18 cellular contexts compared by ENCODE assay signal in genomic region chr7:77649950-77650349, GRCh38. TPM values are rescaled to one million over a fixed set of nuclear protein-coding genes. Genes with fewer than 3 reads are reported as not detected.
DNase-seq lines count a peak whose midpoint lies in the region; ATAC-seq and TF ChIP-seq lines count a peak whose summit lies in the region.
"Had no signal": no experiment of that assay in that cellular context is flagged by ENCODE, and none has a peak within 500 bp of the region (broad histone marks: within the 10 kb centered on the region; RNA-seq: fewer than 3 reads in every experiment).

No MANE protein-coding gene starts in this region.

- no peaks in the 10 kb centered on the region for H4K20me1 ChIP-seq in SK-N-SH (ENCODE audit: insufficient read depth)

- H2AFZ ChIP-seq in SK-N-SH (ENCODE audit: low read depth): no peak overlapping the region

- H3K4me3 ChIP-seq in SK-N-SH (ENCODE audit: low read depth in 2 of 2, low read length in 1 of 2) (no peak overlapping the region), fibroblast of the aortic adventitia (ENCODE audit: low read depth, low read length) (no peak overlapping the region), aorta (ENCODE audit: low read length in 2 of 2) (no peak overlapping the region)
- H3K4me3 ChIP-seq: BLaER1 treated with 17β-estradiol and CSF1 and Interleukin-3, amounts not matched to agents 10 nM and 100 nM; right atrium auricular region had no signal

- DNase-seq in ELR (ENCODE audit: low read depth) (peak; percentile 64), SK-N-SH (no peak), fibroblast of the aortic adventitia (ENCODE audit: low read depth) (peak; percentile 71), progenitor cell of endocrine pancreas (ENCODE audit: low spot score, unreplicated experiment) (no peak), aorta (no peak)
- DNase-seq in stimulated activated naive CD8-positive, alpha-beta T cell treated with anti-CD3 and anti-CD28 coated beads, Interleukin-15, Interleukin-2, amounts not matched to agents 100 U/mL and 50 U/mL, for 24 hours: no peak
- DNase-seq: activated CD8-positive, alpha-beta T cell treated with anti-CD3 and anti-CD28 coated beads, Interleukin-2, amount 10 ng/mL, durations not matched to agents 7 days and 5 days; DMS79 treated with DMSO at 0.1 percent for 48 hours; immature natural killer cell; Karpas-422; NCI-H1105 treated with DMSO at 0.1 percent for 48 hours; nephron progenitor cell; stimulated activated CD4-positive, alpha-beta T cell treated with anti-CD3 and anti-CD28 coated beads, Interleukin-1b, Interleukin-23, amount 100 ng/mL, for 48 hours; WERI-Rb-1 had no signal

- TF ChIP-seq EP300 in SK-N-SH (IDR thresholded peaks at IDR 0.05; ENCODE audit: borderline replicate concordance in 1 of 2, low read depth in 1 of 2, low read length in 1 of 2): peak in 1 of 2 experiments; percentile 54; a peak in 1 of 4 replicates

- no peak for TF ChIP-seq RAD21 in SK-N-SH (IDR thresholded peaks at IDR 0.05; ENCODE audit: low read length)

- H3K9me2 ChIP-seq in SK-N-SH: no peaks in the 10 kb centered on the region

- peak overlapping the region; percentile 9; the same call in 1 of the 2 replicates for H3K4me2 ChIP-seq in SK-N-SH
- H3K4me2 ChIP-seq: BLaER1 treated with 17β-estradiol and CSF1 and Interleukin-3, amounts not matched to agents 10 nM and 100 nM had no signal

- H3K79me2 ChIP-seq in SK-N-SH (ENCODE audit: insufficient read depth): peaks cover 3% of the 10 kb centered on the region; the same call in 1 of the 2 replicates

- CTCF ChIA-PET in SK-N-SH (lab: Yijun Ruan, JAX): interaction anchor here (0.6 to 15.2 kb wide), 10 partner anchors 10 to 252 kb away, joined by 3 to 392 read pairs (median 16); partner anchors contain the start of gene RSBN1L

- peaks cover 3% of the 10 kb centered on the region for H3K36me3 Mint-ChIP-seq in progenitor cell of endocrine pancreas (ENCODE audit: insufficient read depth)

- no peaks in the 10 kb centered on the region for H3K9me3 ChIP-seq in SK-N-SH
- no peaks in the 10 kb centered on the region for H3K9me3 ChIP-seq in aorta (ENCODE audit: control insufficient read depth, low read length)
- H3K9me3 ChIP-seq: BLaER1 treated with 17β-estradiol and CSF1 and Interleukin-3, amounts not matched to agents 10 nM and 100 nM; right atrium auricular region had no signal

- H3K4me3 Mint-ChIP-seq in progenitor cell of endocrine pancreas (ENCODE audit: low read depth): no peak overlapping the region
- H3K4me3 Mint-ChIP-seq: activated CD8-positive, alpha-beta T cell treated with anti-CD3 and anti-CD28 coated beads, Interleukin-2, amount 10 ng/mL, durations not matched to agents 7 days and 5 days; activated T-helper 1 cell treated with anti-CD3 and anti-CD28 coated beads, Interleukin-12 subunit alpha, Interleukin-12 subunit beta, Interleukin-2, Interleukin-4 antibody, amounts not matched to agents 30 ng/mL and 10 ng/mL and 1 ng/mL, durations not matched to agents 14 hours and 24 hours and 36 hours; immature natural killer cell; nephron progenitor cell had no signal

- intact Hi-C loops in aorta (cut with DNase I): loop anchor here in 1 of 2 donors (5.0 to 10.0 kb wide), 2 partner anchors 107 to 295 kb away; no protein-coding TSS in a partner anchor

- TF ChIP-seq CTCF in SK-N-SH (IDR thresholded peaks at IDR 0.05) (no peak), fibroblast of the aortic adventitia (IDR thresholded peaks at IDR 0.05; ENCODE audit: insufficient read depth, low read length) (no peak), progenitor cell of endocrine pancreas (IDR thresholded peaks at IDR 0.05; ENCODE audit: unreplicated experiment) (no peak)

- H3K27me3 ChIP-seq in SK-N-SH (ENCODE audit: insufficient read depth) (no peaks in the 10 kb centered on the region), aorta (ENCODE audit: control insufficient read depth in 1 of 2, insufficient read depth in 2 of 2, low read length in 1 of 2) (no peaks in the 10 kb centered on the region)
- H3K27me3 ChIP-seq: BLaER1 treated with 17β-estradiol and CSF1 and Interleukin-3, amounts not matched to agents 10 nM and 100 nM; right atrium auricular region had no signal

- POLR2A ChIA-PET in SK-N-SH (lab: Yijun Ruan, JAX): no interaction called here

- peaks cover 35% of the 10 kb centered on the region for H3F3A ChIP-seq in SK-N-SH (replicated peaks; ENCODE audit: insufficient read depth)

- H3K36me3 ChIP-seq in SK-N-SH (replicated peaks in 1 of 2; ENCODE audit: control insufficient read depth in 1 of 2, insufficient read depth in 2 of 2, low read length in 1 of 2) (peaks cover 3 to 47% of the 10 kb centered on the region in 2 experiments), aorta (ENCODE audit: control insufficient read depth in 1 of 2, insufficient read depth in 2 of 2, low read length in 1 of 2) (no peaks in the 10 kb centered on the region)

- H3K9ac ChIP-seq in SK-N-SH: no peak overlapping the region
- H3K9ac ChIP-seq: BLaER1 treated with 17β-estradiol and CSF1 and Interleukin-3, amounts not matched to agents 10 nM and 100 nM had no signal

- no peaks in the 10 kb centered on the region for H3K27me3 Mint-ChIP-seq in progenitor cell of endocrine pancreas

- peaks cover 0 to 7% of the 10 kb centered on the region in 2 experiments; a peak in 1 of 4 replicates for H3K4me1 ChIP-seq in SK-N-SH (ENCODE audit: control insufficient read depth in 1 of 2, insufficient read depth in 2 of 2, low read depth in 1 of 2, low read length in 1 of 2)
- H3K4me1 ChIP-seq in aorta (ENCODE audit: control insufficient read depth in 1 of 2, insufficient read depth in 2 of 2, low read length in 2 of 2): no peaks in the 10 kb centered on the region
- H3K4me1 ChIP-seq: BLaER1 treated with 17β-estradiol and CSF1 and Interleukin-3, amounts not matched to agents 10 nM and 100 nM; right atrium auricular region had no signal

- H3K27ac ChIP-seq in SK-N-SH (ENCODE audit: low read depth in 2 of 2, low read length in 1 of 2): peak overlapping the region in 1 of 2 experiments; percentile 36; a peak in 2 of 4 replicates
- H3K27ac ChIP-seq in aorta (ENCODE audit: low read depth in 1 of 2, low read length in 2 of 2): no peak overlapping the region
- H3K27ac ChIP-seq: BLaER1 treated with 17β-estradiol and CSF1 and Interleukin-3, amounts not matched to agents 10 nM and 100 nM; right atrium auricular region; WERI-Rb-1 had no signal

- no peaks in the 10 kb centered on the region for H3K9me3 Mint-ChIP-seq in progenitor cell of endocrine pancreas (ENCODE audit: low read depth)
- H3K9me3 Mint-ChIP-seq: activated T-helper 1 cell treated with anti-CD3 and anti-CD28 coated beads, Interleukin-12 subunit alpha, Interleukin-12 subunit beta, Interleukin-2, Interleukin-4 antibody, amounts not matched to agents 30 ng/mL and 10 ng/mL and 1 ng/mL, durations not matched to agents 14 hours and 24 hours and 36 hours; immature natural killer cell; nephron progenitor cell had no signal

- peaks cover 4% of the 10 kb centered on the region for H3K4me1 Mint-ChIP-seq in progenitor cell of endocrine pancreas (ENCODE audit: low read depth)

- no peak for ATAC-seq in stimulated activated naive CD8-positive, alpha-beta T cell treated with anti-CD3 and anti-CD28 coated beads, Interleukin-15, Interleukin-2, amounts not matched to agents 100 U/mL and 50 U/mL, for 24 hours
- ATAC-seq in HG02981 (IDR thresholded peaks at IDR 0.05; ENCODE audit: unreplicated experiment): no peak
- ATAC-seq in aorta (ENCODE audit: low FRiP score): no peak
- ATAC-seq: activated CD8-positive, alpha-beta T cell treated with anti-CD3 and anti-CD28 coated beads, Interleukin-2, amount 10 ng/mL, durations not matched to agents 7 days and 5 days had no signal

- peak overlapping the region; percentile 4 for H3K27ac Mint-ChIP-seq in progenitor cell of endocrine pancreas
- H3K27ac Mint-ChIP-seq: activated CD8-positive, alpha-beta T cell treated with anti-CD3 and anti-CD28 coated beads, Interleukin-2, amount 10 ng/mL, durations not matched to agents 7 days and 5 days; activated T-helper 1 cell treated with anti-CD3 and anti-CD28 coated beads, Interleukin-12 subunit alpha, Interleukin-12 subunit beta, Interleukin-2, Interleukin-4 antibody, amounts not matched to agents 30 ng/mL and 10 ng/mL and 1 ng/mL, durations not matched to agents 14 hours and 24 hours and 36 hours; immature natural killer cell; nephron progenitor cell had no signal

- 40% methylated on average over 3 of the region's 3 CpGs for WGBS in SK-N-SH (ENCODE audit: low lambda C conversion rate)
- WGBS in aorta, 2 donors: 17 to 18% methylated on average over 3 of the region's 3 CpGs

TF ChIP-seq in SK-N-SH, 30 proteins besides CTCF, POLR2A, EP300 and RAD21 (continues in another document):
- TF ChIP-seq MXI1 (IDR thresholded peaks at IDR 0.05; ENCODE audit: low read depth, low read length): no peak
- TF ChIP-seq FOSL2 (IDR thresholded peaks at IDR 0.05; ENCODE audit: borderline replicate concordance, low read depth): peak; percentile 61
- no peak for TF ChIP-seq RFX5 (IDR thresholded peaks at IDR 0.05; ENCODE audit: low read length)
- no peak for TF ChIP-seq YY1 (IDR thresholded peaks at IDR 0.05; ENCODE audit: low read depth)
- peak; percentile 52; the same call in 1 of the 2 replicates for TF ChIP-seq TCF12 (IDR thresholded peaks at IDR 0.05)
- TF ChIP-seq RCOR1 (IDR thresholded peaks at IDR 0.05; ENCODE audit: low read length): no peak
- 0 out of 2 replicates have a peak, but pooled peaks have one; percentile 18 for TF ChIP-seq USF1 (IDR thresholded peaks at IDR 0.05; ENCODE audit: borderline replicate concordance, low read depth)
- TF ChIP-seq TEAD4 (IDR thresholded peaks at IDR 0.05; ENCODE audit: borderline replicate concordance, insufficient read depth): 0 out of 2 replicates have a peak, but pooled peaks have one; percentile 74
- TF ChIP-seq NRF1 (IDR thresholded peaks at IDR 0.05; ENCODE audit: low read depth, low read length): no peak
- peak; percentile 47; the same call in 1 of the 2 replicates for TF ChIP-seq POLR2AphosphoS5 (IDR thresholded peaks at IDR 0.05; ENCODE audit: low read depth, low read length)
- peak; percentile 39; the same call in 1 of the 2 replicates for TF ChIP-seq NFIC (IDR thresholded peaks at IDR 0.05; ENCODE audit: borderline replicate concordance)
- no peak for TF ChIP-seq SIN3A (IDR thresholded peaks at IDR 0.05; ENCODE audit: borderline replicate concordance, low read depth, low read length)

RNA-seq across cellular contexts. Expression of gene RSBN1L, which starts 46.3 kb away (rescaled TPM):
- polyA plus RNA-seq in SK-N-SH (2012; rRNA removed) (5.6 and 6.5 TPM in 2 replicates), aorta (10 to 100 TPM in 1 of 2 donors, 1 to 10 TPM in 1; 3.0 to 12.5 TPM)
- 7.5 and 8.8 TPM in 2 replicates for polyA plus RNA-seq in SK-N-SH (2012; cell fraction: cytosol; rRNA removed)
- 5.7 and 10.8 TPM in 2 replicates for polyA plus RNA-seq in SK-N-SH (2012; cell fraction: nucleus; rRNA removed)
- total RNA-seq in fibroblast of the aortic adventitia (ENCODE audit: low replicate concordance) (17.0 and 36.1 TPM in 2 replicates), progenitor cell of endocrine pancreas (23.4 and 24.5 TPM in 2 replicates), aorta (10 to 100 TPM; 19.7 to 25.4 TPM)

Comparison
In these comparisons a context has a peak if more than half of its experiments do, and no peak if none do; other contexts are left out.
1. DNase-seq: peak in ELR (single experiment) and fibroblast of the aortic adventitia (single experiment); none in SK-N-SH (single experiment), progenitor cell of endocrine pancreas (single experiment), stimulated activated naive CD8-positive, alpha-beta T cell treated with anti-CD3 and anti-CD28 coated beads, Interleukin-15, Interleukin-2, amounts not matched to agents 100 U/mL and 50 U/mL, for 24 hours (single experiment) and aorta (0 of 2).